In genomic region chr10:127535802-127536515, GRCh38 we compare ENCODE assay signal across 26 cellular contexts. TPM values are rescaled to one million over a fixed set of nuclear protein-coding genes. Genes with fewer than 3 reads are reported as not detected.
DNase-seq lines count a peak whose midpoint lies in the region.
"Had no signal": no experiment of that assay in that cellular context is flagged by ENCODE, and none has a peak within 500 bp of the region (broad histone marks: within the 10 kb centered on the region; RNA-seq: fewer than 3 reads in every experiment).

No MANE protein-coding gene starts in this region.

- DNase-seq in NCI-H1092 treated with DMSO at 0.1 percent for 48 hours (lab: John Stamatoyannopoulos, UW), result peak; percentile 11
- no peak for DNase-seq in NCI-H1092 (lab: John Stamatoyannopoulos, UW)
- peak; percentile 59 for DNase-seq in HT1080 (ENCODE audit: low read depth)
- DNase-seq in RPMI7951 (ENCODE audit: low read depth), result peak; percentile 32
- DNase-seq in kidney tubule cell (ENCODE audit: low spot score), result peak; percentile 22
- no peak for DNase-seq in globus pallidus (ENCODE audit: low spot score)
- DNase-seq in kidney glomerular epithelial cell (lab: John Stamatoyannopoulos, UW), result no peak
- DNase-seq in GM19240 (ENCODE audit: insufficient read length, low spot score), result no peak
- DNase-seq: 8988T; CD4-positive, CD25-positive, alpha-beta regulatory T cell; EL; GDM1; H9; Kasumi-1; NCI-H1048; NCI-H1436; NCI-H187; NCI-H2081 treated with DMSO at 0.1 percent for 48 hours; NCI-H2171; NCI-H226; NCI-H510A treated with DMSO at 0.1 percent for 48 hours; SHP77 treated with DMSO at 0.1 percent for 48 hours; SW 1271 had no signal

RNA-seq across cellular contexts. Expression of gene NPS, which starts 13.2 kb away (rescaled TPM):
- not detected in 2 replicates for total RNA-seq in HT1080 (2014; rRNA removed; shearing (Covaris generic))
- polyA plus RNA-seq in HT1080 (2015; cell fraction: cytosol; rRNA removed), result not detected in 2 replicates
- polyA plus RNA-seq in HT1080 (2015; cell fraction: nucleus; rRNA removed), result not detected in 2 replicates
- total RNA-seq in RPMI7951 (2014; rRNA removed; shearing (Covaris generic)), result not detected in 2 replicates
- total RNA-seq: CD4-positive, CD25-positive, alpha-beta regulatory T cell; GM12878; H9; K562 had no signal
- polyA plus RNA-seq: BJ; CD4-positive, CD25-positive, alpha-beta regulatory T cell; GM12878; K562 had no signal

Comparison
In these comparisons a context has a peak if more than half of its experiments do, and no peak if none do; other contexts are left out.
1. DNase-seq: peak in NCI-H1092 treated with DMSO at 0.1 percent for 48 hours (single experiment), HT1080 (single experiment), RPMI7951 (single experiment) and kidney tubule cell (single experiment); none in NCI-H1092 (single experiment), globus pallidus (single experiment), kidney glomerular epithelial cell (single experiment) and GM19240 (single experiment).